ENCODE assay signal across 1 cellular context in the genomic region with DNA sequence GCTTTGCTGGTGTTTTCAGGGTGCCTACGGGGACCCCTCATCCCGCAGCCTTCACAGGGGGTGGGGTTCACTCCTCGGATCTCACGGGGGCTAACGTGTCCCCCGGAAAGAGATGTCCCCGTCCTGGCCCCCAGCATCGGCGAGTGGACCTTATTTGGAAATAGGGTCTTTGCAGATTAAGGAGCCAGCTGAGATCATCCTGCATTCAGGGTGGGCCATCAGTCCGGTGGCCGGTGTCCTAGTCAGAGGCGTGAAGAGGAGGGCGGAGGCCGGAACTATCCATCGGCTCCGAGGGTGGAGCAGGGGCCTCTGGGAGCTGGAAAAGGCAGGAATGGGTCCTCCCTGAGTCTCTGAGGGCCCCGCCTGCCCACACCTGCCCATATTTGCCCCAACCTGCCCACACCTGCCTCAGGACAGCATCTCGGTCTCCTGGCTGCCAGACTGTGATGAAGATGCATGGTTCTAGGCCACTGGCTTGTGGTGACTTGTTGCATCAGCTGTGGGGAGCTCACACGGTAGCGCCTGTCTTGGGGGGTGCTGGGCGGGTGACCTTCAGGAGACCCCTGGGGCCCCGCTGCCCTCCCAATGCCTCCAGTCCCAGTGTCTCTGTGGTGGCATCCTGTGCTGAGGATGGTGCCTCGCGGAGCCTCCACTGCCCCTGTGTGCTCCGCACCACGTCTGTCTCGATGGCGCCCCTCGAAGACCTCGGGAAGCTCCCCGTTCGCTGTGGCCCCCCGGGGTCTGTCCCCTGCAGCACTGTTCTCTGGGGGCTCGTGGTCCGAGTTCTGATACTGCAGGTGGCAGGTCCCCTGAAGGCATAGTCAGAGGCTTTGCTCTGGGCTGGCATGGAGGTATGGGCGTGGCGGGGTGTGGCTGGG.
TF ChIP-seq lines count a peak whose summit lies in the region.

No MANE protein-coding gene starts in this region.

TF ChIP-seq in HEK293, 187 proteins besides CTCF, POLR2A, EP300 and RAD21:
- TF ChIP-seq KLF1 (tag by site-specific recombination; IDR thresholded peaks at IDR 0.05) (peak; percentile 19), GLIS2 (tag by site-specific recombination; IDR thresholded peaks at IDR 0.05) (0 out of 2 replicates have a peak, but pooled peaks have one; percentile 18), SP2 (tag by site-specific recombination; IDR thresholded peaks at IDR 0.05) (no peak)
- TF ChIP-seq, protein P1, sequence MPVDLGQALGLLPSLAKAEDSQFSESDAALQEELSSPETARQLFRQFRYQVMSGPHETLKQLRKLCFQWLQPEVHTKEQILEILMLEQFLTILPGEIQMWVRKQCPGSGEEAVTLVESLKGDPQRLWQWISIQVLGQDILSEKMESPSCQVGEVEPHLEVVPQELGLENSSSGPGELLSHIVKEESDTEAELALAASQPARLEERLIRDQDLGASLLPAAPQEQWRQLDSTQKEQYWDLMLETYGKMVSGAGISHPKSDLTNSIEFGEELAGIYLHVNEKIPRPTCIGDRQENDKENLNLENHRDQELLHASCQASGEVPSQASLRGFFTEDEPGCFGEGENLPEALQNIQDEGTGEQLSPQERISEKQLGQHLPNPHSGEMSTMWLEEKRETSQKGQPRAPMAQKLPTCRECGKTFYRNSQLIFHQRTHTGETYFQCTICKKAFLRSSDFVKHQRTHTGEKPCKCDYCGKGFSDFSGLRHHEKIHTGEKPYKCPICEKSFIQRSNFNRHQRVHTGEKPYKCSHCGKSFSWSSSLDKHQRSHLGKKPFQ (tag by site-specific recombination; IDR thresholded peaks at IDR 0.05), result no peak
- TF ChIP-seq, protein P2, sequence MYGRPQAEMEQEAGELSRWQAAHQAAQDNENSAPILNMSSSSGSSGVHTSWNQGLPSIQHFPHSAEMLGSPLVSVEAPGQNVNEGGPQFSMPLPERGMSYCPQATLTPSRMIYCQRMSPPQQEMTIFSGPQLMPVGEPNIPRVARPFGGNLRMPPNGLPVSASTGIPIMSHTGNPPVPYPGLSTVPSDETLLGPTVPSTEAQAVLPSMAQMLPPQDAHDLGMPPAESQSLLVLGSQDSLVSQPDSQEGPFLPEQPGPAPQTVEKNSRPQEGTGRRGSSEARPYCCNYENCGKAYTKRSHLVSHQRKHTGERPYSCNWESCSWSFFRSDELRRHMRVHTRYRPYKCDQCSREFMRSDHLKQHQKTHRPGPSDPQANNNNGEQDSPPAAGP (tag by site-specific recombination; IDR thresholded peaks at IDR 0.05), result no peak
- TF ChIP-seq, protein P3, sequence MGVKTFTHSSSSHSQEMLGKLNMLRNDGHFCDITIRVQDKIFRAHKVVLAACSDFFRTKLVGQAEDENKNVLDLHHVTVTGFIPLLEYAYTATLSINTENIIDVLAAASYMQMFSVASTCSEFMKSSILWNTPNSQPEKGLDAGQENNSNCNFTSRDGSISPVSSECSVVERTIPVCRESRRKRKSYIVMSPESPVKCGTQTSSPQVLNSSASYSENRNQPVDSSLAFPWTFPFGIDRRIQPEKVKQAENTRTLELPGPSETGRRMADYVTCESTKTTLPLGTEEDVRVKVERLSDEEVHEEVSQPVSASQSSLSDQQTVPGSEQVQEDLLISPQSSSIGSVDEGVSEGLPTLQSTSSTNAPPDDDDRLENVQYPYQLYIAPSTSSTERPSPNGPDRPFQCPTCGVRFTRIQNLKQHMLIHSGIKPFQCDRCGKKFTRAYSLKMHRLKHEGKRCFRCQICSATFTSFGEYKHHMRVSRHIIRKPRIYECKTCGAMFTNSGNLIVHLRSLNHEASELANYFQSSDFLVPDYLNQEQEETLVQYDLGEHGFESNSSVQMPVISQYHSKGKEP (tag by site-specific recombination; IDR thresholded peaks at IDR 0.05), result no peak
